ENCODE assay signal across 9 cellular contexts in genomic region chr19:17841810-17842662, GRCh38. TPM values are rescaled to one million over a fixed set of nuclear protein-coding genes. Genes with fewer than 3 reads are reported as not detected.
DNase-seq lines count a peak whose midpoint lies in the region; ATAC-seq and TF ChIP-seq lines count a peak whose summit lies in the region.
"Had no signal": no experiment of that assay in that cellular context is flagged by ENCODE, and none has a peak within 500 bp of the region (broad histone marks: within the 10 kb centered on the region; RNA-seq: fewer than 3 reads in every experiment).

No MANE protein-coding gene starts in this region.

- H3K9me3 ChIP-seq in subcutaneous abdominal adipose tissue (ENCODE audit: control insufficient read depth in 5 of 5, low read length in 5 of 5): no peaks in the 10 kb centered on the region
- H3K9me3 ChIP-seq: SJSA1 had no signal

- H3K4me3 ChIP-seq in subcutaneous abdominal adipose tissue (ENCODE audit: low read depth in 1 of 5, low read length in 5 of 5): peak overlapping the region in 3 of 5 donors; percentile 4 to 35 (median 17)
- H3K4me3 ChIP-seq: SJSA1 had no signal

- H3K4me1 Mint-ChIP-seq in activated T-cell treated with anti-CD3 and anti-CD28 coated beads, Interleukin-2, amount 50 U/mL, for 4 hours (ENCODE audit: low read depth): peaks cover 37% of the 10 kb centered on the region
- H3K4me1 Mint-ChIP-seq in nephron progenitor cell: peaks cover 12% of the 10 kb centered on the region

- H3K4me3 Mint-ChIP-seq in activated T-cell treated with anti-CD3 and anti-CD28 coated beads, Interleukin-2, amount 50 U/mL, for 4 hours: no peak overlapping the region
- peak overlapping the region; percentile 78 for H3K4me3 Mint-ChIP-seq in nephron progenitor cell

- peaks cover 28% of the 10 kb centered on the region for H3K36me3 Mint-ChIP-seq in activated T-cell treated with anti-CD3 and anti-CD28 coated beads, Interleukin-2, amount 50 U/mL, for 4 hours (ENCODE audit: insufficient read depth)
- no peaks in the 10 kb centered on the region for H3K36me3 Mint-ChIP-seq in nephron progenitor cell (ENCODE audit: low read depth)

- H3K9me3 Mint-ChIP-seq in activated T-cell treated with anti-CD3 and anti-CD28 coated beads, Interleukin-2, amount 50 U/mL, for 4 hours: no peaks in the 10 kb centered on the region
- H3K9me3 Mint-ChIP-seq in nephron progenitor cell: no peaks in the 10 kb centered on the region

- peaks cover 0 to 16% (median 9%) of the 10 kb centered on the region in 5 donors for H3K4me1 ChIP-seq in subcutaneous abdominal adipose tissue (ENCODE audit: control insufficient read depth in 5 of 5, insufficient read depth in 5 of 5, low read length in 5 of 5)

- no peak overlapping the region for H3K27ac ChIP-seq in subcutaneous abdominal adipose tissue (ENCODE audit: low read depth, low read length)
- H3K27ac ChIP-seq: SJSA1 had no signal

- H3K9ac ChIP-seq in subcutaneous abdominal adipose tissue (ENCODE audit: low read length in 5 of 5): peak overlapping the region in 1 of 5 donors; percentile 35

- no peak for TF ChIP-seq CTCF in nephron progenitor cell (IDR thresholded peaks at IDR 0.05)

- no peaks in the 10 kb centered on the region for H3K27me3 Mint-ChIP-seq in activated T-cell treated with anti-CD3 and anti-CD28 coated beads, Interleukin-2, amount 50 U/mL, for 4 hours (ENCODE audit: low read depth)
- H3K27me3 Mint-ChIP-seq in nephron progenitor cell (ENCODE audit: low read depth, poor library complexity): peaks cover 76% of the 10 kb centered on the region

- DNase-seq in GM03348 (ENCODE audit: low spot score) (peak; percentile 87), NCI-H460 (ENCODE audit: extremely low read depth, low read depth) (peak; percentile 91), fibroblast of the conjunctiva (ENCODE audit: low read depth) (peak; percentile 83), nephron progenitor cell (peak; percentile 99), GOT3 (lab: John Stamatoyannopoulos, UW) (no peak), SIG-M5 treated with dmso at 0.1 percent for 504 hours (lab: John Stamatoyannopoulos, UW; ENCODE audit: unreplicated experiment) (no peak)
- peak; percentile 50 for DNase-seq in activated T-cell treated with anti-CD3 and anti-CD28 coated beads, Interleukin-2, amount 50 U/mL, for 4 hours

- ATAC-seq in activated T-cell treated with anti-CD3 and anti-CD28 coated beads, Interleukin-2, amount 50 U/mL, for 4 hours: peak; percentile 83 to 86

- peaks cover 0 to 28% (median 0%) of the 10 kb centered on the region in 5 donors for H3K36me3 ChIP-seq in subcutaneous abdominal adipose tissue (ENCODE audit: control insufficient read depth in 5 of 5, insufficient read depth in 5 of 5, low read length in 5 of 5)

- peaks cover 4 to 22% (median 6%) of the 10 kb centered on the region in 5 donors for H3K27me3 ChIP-seq in subcutaneous abdominal adipose tissue (ENCODE audit: control insufficient read depth in 5 of 5, insufficient read depth in 4 of 5, low read length in 5 of 5)
- H3K27me3 ChIP-seq: SJSA1 had no signal

- H3K27ac Mint-ChIP-seq in nephron progenitor cell: no peak overlapping the region

RNA-seq across cellular contexts. Expression of gene JAK3, which starts 5.7 kb away (rescaled TPM):
- 1.1 and 1.4 TPM in 2 replicates for total RNA-seq in NCI-H460 (2014; rRNA removed; shearing (Covaris generic))
- 0.38 and 1.2 TPM in 2 replicates for polyA plus RNA-seq in NCI-H460 (2014; cell fraction: nucleus; rRNA removed)
- 100 to 1,000 TPM; 181 to 220 (median 189) TPM for total RNA-seq in activated T-cell treated with anti-CD3 and anti-CD28 coated beads, Interleukin-2, amount 50 U/mL, for 4 hours

RNA-seq across cellular contexts. Expression of gene RPL18A, which starts 17.7 kb away (rescaled TPM):
- 1,987 and 2,181 TPM in 2 replicates for total RNA-seq in NCI-H460 (2014; rRNA removed; shearing (Covaris generic))
- polyA plus RNA-seq in NCI-H460 (2014; cell fraction: nucleus; rRNA removed): 460 and 727 TPM in 2 replicates
- 1,000 to 10,000 TPM; 4,001 to 4,060 (median 4,048) TPM for total RNA-seq in activated T-cell treated with anti-CD3 and anti-CD28 coated beads, Interleukin-2, amount 50 U/mL, for 4 hours

RNA-seq across cellular contexts. Expression of gene INSL3, which starts 20.7 kb away (rescaled TPM):
- not detected in 2 replicates for total RNA-seq in NCI-H460 (2014; rRNA removed; shearing (Covaris generic))
- polyA plus RNA-seq in NCI-H460 (2014; cell fraction: nucleus; rRNA removed): not detected in 2 replicates
- total RNA-seq in activated T-cell treated with anti-CD3 and anti-CD28 coated beads, Interleukin-2, amount 50 U/mL, for 4 hours: 1 to 10 TPM; 8.1 to 9.4 (median 9.1) TPM
- total RNA-seq: SJSA1 had no signal

RNA-seq across cellular contexts. Expression of gene SLC5A5, which starts 29.7 kb away (rescaled TPM):
- 0.02 TPM in 1 of 2 replicates, not detected in the other for total RNA-seq in NCI-H460 (2014; rRNA removed; shearing (Covaris generic))
- polyA plus RNA-seq in NCI-H460 (2014; cell fraction: nucleus; rRNA removed): not detected in 2 replicates
- 1 to 10 TPM in 2 of 3 donors, under 1 TPM in 1; 0.98 to 1.6 (median 1.1) TPM for total RNA-seq in activated T-cell treated with anti-CD3 and anti-CD28 coated beads, Interleukin-2, amount 50 U/mL, for 4 hours
- total RNA-seq: SJSA1 had no signal

RNA-seq across cellular contexts. Expression of gene B3GNT3, which starts 47.1 kb away (rescaled TPM):
- total RNA-seq in NCI-H460 (2014; rRNA removed; shearing (Covaris generic)): 0.05 TPM in 1 of 2 replicates, not detected in the other
- not detected in 2 replicates for polyA plus RNA-seq in NCI-H460 (2014; cell fraction: nucleus; rRNA removed)
- total RNA-seq in activated T-cell treated with anti-CD3 and anti-CD28 coated beads, Interleukin-2, amount 50 U/mL, for 4 hours: under 1 TPM; 0.38 to 0.52 (median 0.45) TPM
- total RNA-seq: SJSA1 had no signal

Comparison
In these comparisons a context has a peak if more than half of its experiments do, and no peak if none do; other contexts are left out.
1. DNase-seq: peak in GM03348 (single experiment), NCI-H460 (single experiment), activated T-cell treated with anti-CD3 and anti-CD28 coated beads, Interleukin-2, amount 50 U/mL, for 4 hours (single experiment), fibroblast of the conjunctiva (single experiment) and nephron progenitor cell (single experiment); none in GOT3 (single experiment) and SIG-M5 treated with dmso at 0.1 percent for 504 hours (single experiment).
2. RNA of gene JAK3, which starts 5.7 kb away (total RNA-seq): 181 to 220 TPM in activated T-cell treated with anti-CD3 and anti-CD28 coated beads, Interleukin-2, amount 50 U/mL, for 4 hours; 1.1 to 1.4 TPM in NCI-H460; every median in the first group is over 10 times any median in the second.